ENCODE assay signal across 1 cellular context in the genomic region with DNA sequence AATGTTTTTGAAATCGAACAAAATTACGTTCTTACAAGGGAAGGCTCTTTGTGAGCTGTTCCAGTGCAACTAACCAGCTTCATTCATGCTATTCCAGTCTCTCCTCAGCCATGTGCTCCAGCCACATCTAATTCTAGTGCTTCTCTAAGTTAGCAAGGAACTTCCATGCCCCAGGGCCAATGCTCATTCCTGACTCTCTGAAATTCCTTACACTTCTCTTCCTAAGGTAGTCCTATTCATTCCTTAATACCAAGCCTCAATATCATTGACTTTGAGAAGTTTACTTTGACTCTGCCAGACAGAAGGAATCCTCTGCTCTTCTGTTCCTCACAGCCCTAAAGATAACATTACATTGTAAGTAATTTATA.
TF ChIP-seq lines count a peak whose summit lies in the region.

No MANE protein-coding gene starts in this region.

TF ChIP-seq in H1, 55 proteins besides CTCF, POLR2A, EP300 and RAD21:
- TF ChIP-seq, protein P1, sequence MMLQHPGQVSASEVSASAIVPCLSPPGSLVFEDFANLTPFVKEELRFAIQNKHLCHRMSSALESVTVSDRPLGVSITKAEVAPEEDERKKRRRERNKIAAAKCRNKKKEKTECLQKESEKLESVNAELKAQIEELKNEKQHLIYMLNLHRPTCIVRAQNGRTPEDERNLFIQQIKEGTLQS (IDR thresholded peaks at IDR 0.05; ENCODE audit: insufficient read depth, low read depth, low read length) = no peak
- TF ChIP-seq GABPA (IDR thresholded peaks at IDR 0.05; ENCODE audit: borderline replicate concordance, insufficient read depth, low read length) = no peak
- no peak for TF ChIP-seq ZNF274 (IDR thresholded peaks at IDR 0.05; ENCODE audit: borderline replicate concordance, extremely low read depth, low read length)
- no peak for TF ChIP-seq GTF2F1 (IDR thresholded peaks at IDR 0.05; ENCODE audit: borderline replicate concordance, low read depth, low read length)
- no peak for TF ChIP-seq CEBPB (IDR thresholded peaks at IDR 0.05; ENCODE audit: low read depth, low read length)
- TF ChIP-seq BCL11A (IDR thresholded peaks at IDR 0.05; ENCODE audit: low read depth in 2 of 2, low read length in 2 of 2) = no peak
- no peak for TF ChIP-seq CHD2 (IDR thresholded peaks at IDR 0.05; ENCODE audit: low read length)
- no peak for TF ChIP-seq MAFK (IDR thresholded peaks at IDR 0.05; ENCODE audit: low read depth, low read length)
